ENCODE assay signal across 21 cellular contexts in genomic region chr3:140055032-140055791, GRCh38.
DNase-seq lines count a peak whose midpoint lies in the region; ATAC-seq, FAIRE-seq and TF ChIP-seq lines count a peak whose summit lies in the region.
"Had no signal": no experiment of that assay in that cellular context is flagged by ENCODE, and none has a peak within 500 bp of the region (broad histone marks: within the 10 kb centered on the region; RNA-seq: fewer than 3 reads in every experiment).

No MANE protein-coding gene starts in this region.

- TF ChIP-seq EP300 in HepG2 (IDR thresholded peaks at IDR 0.05; ENCODE audit: low read depth in 2 of 2, low read length in 2 of 2) (no peak), HepG2 (CRISPR knock-in tag; IDR thresholded peaks at IDR 0.05; ENCODE audit: borderline replicate concordance) (no peak), K562 (IDR thresholded peaks at IDR 0.05; ENCODE audit: low read length) (no peak)

- CTCF ChIA-PET in HepG2 (lab: Yijun Ruan, JAX; ENCODE audit: low intra/inter-chr PET ratio, low total read pairs), result no interaction called here
- CTCF ChIA-PET in K562 (lab: Yijun Ruan, JAX; ENCODE audit: low intra/inter-chr PET ratio), result no interaction called here
- CTCF ChIA-PET in activated CD8-positive, alpha-beta T cell treated with anti-CD3 and anti-CD28 coated beads for 36 hours (lab: Charles Lee), result no interaction called here

- no peaks in the 10 kb centered on the region for H3K36me3 Mint-ChIP-seq in activated CD8-positive, alpha-beta T cell treated with anti-CD3 and anti-CD28 coated beads for 36 hours (ENCODE audit: low read depth)
- H3K36me3 Mint-ChIP-seq in stimulated activated effector memory CD8-positive, alpha-beta T cell treated with anti-CD3 and anti-CD28 coated beads, Interleukin-12 subunit alpha, Interleukin-12 subunit beta, amount 100 ng/mL, for 72 hours, result no peaks in the 10 kb centered on the region

- TF ChIP-seq CTCF in HepG2 (CRISPR knock-in tag; IDR thresholded peaks at IDR 0.05) (no peak), right lobe of liver (IDR thresholded peaks at IDR 0.05) (no peak), K562 (IDR thresholded peaks at IDR 0.05 in 2 of 3, conservative IDR thresholded peaks at IDR 0.05 in 1 of 3; ENCODE audit: insufficient read depth in 2 of 3, low read depth in 1 of 3, low read length in 3 of 3) (no peak)
- no peak for TF ChIP-seq CTCF in activated CD8-positive, alpha-beta T cell treated with anti-CD3 and anti-CD28 coated beads for 36 hours (IDR thresholded peaks at IDR 0.05)

- no peaks in the 10 kb centered on the region for H3K9me3 Mint-ChIP-seq in activated CD8-positive, alpha-beta T cell treated with anti-CD3 and anti-CD28 coated beads for 36 hours
- peaks cover 9% of the 10 kb centered on the region for H3K9me3 Mint-ChIP-seq in stimulated activated effector memory CD8-positive, alpha-beta T cell treated with anti-CD3 and anti-CD28 coated beads, Interleukin-12 subunit alpha, Interleukin-12 subunit beta, amount 100 ng/mL, for 72 hours
- H3K9me3 Mint-ChIP-seq: CD4-positive, alpha-beta T cell had no signal

- H3K27me3 ChIP-seq in HepG2 (ENCODE audit: control insufficient read depth in 1 of 2, insufficient read depth in 2 of 2, low read length in 2 of 2) (peaks cover 0 to 12% of the 10 kb centered on the region in 2 experiments; a peak in 1 of 5 replicates), right lobe of liver (no peaks in the 10 kb centered on the region), K562 (ENCODE audit: control insufficient read depth in 2 of 2, insufficient read depth in 2 of 2, low read length in 2 of 2) (no peaks in the 10 kb centered on the region; a peak in 2 of 5 replicates)

- no peak overlapping the region for H3K9ac ChIP-seq in HepG2 (ENCODE audit: insufficient read depth, low read depth, low read length)
- no peak overlapping the region for H3K9ac ChIP-seq in K562 (ENCODE audit: insufficient read depth in 1 of 2, low read depth in 2 of 2, low read length in 2 of 2)
- H3K9ac ChIP-seq: GM23248 had no signal

- WGBS in HepG2 (ENCODE audit: low lambda C conversion rate), result 44% methylated on average over 6 of the region's 6 CpGs
- WGBS in right lobe of liver (ENCODE audit: insufficient coverage, low coverage, low lambda C conversion rate, missing lambda C conversion rate), result 72% methylated on average over 6 of the region's 6 CpGs
- 4% methylated on average over 6 of the region's 6 CpGs for WGBS in K562 (ENCODE audit: insufficient coverage, low coverage, missing lambda C conversion rate)

- BruUV-seq in HepG2 (replicated peaks; lab: Mats Ljungman, UMichigan), result no TSS peak
- no TSS peak for BruUV-seq in K562 (replicated peaks; lab: Mats Ljungman, UMichigan)

- H3K4me1 ChIP-seq in HepG2 (ENCODE audit: insufficient read depth, low read length) (no peaks in the 10 kb centered on the region), right lobe of liver (no peaks in the 10 kb centered on the region), K562 (replicated peaks in 1 of 2; ENCODE audit: control insufficient read depth in 2 of 2, insufficient read depth in 2 of 2, low read length in 2 of 2) (no peaks in the 10 kb centered on the region)

- H4K20me1 ChIP-seq in HepG2 (ENCODE audit: insufficient read depth, low read length) (no peaks in the 10 kb centered on the region), K562 (replicated peaks; ENCODE audit: control insufficient read depth, insufficient read depth, low read length) (0 out of 2 replicates have a peak, but pooled peaks cover 5% of the 10 kb centered on the region)

- no peak for DNase-seq in HepG2 (ENCODE audit: low spot score)
- no peak for DNase-seq in right lobe of liver
- no peak for DNase-seq in K562 (ENCODE audit: extremely low read depth in 1 of 4, low spot score in 3 of 4)
- DNase-seq in left colon, result no peak
- DNase-seq in activated CD8-positive, alpha-beta T cell treated with anti-CD3 and anti-CD28 coated beads for 36 hours, result no peak
- DNase-seq in stimulated activated effector memory CD8-positive, alpha-beta T cell treated with anti-CD3 and anti-CD28 coated beads, Interleukin-12 subunit alpha, Interleukin-12 subunit beta, amount 100 ng/mL, for 72 hours (ENCODE audit: low spot score in 2 of 2), result no peak
- no peak for DNase-seq in central memory CD4-positive, alpha-beta T cell
- DNase-seq: ACHN; CD4-positive, alpha-beta T cell; DMS153; DMS79; GDM1; GM23248; HCEC 1CT; IMR-90 had no signal

- H3K4me3 ChIP-seq in HepG2 (replicated peaks in 1 of 3; ENCODE audit: insufficient read depth in 1 of 3, low read depth in 2 of 3, low read length in 3 of 3), result no peak overlapping the region
- H3K4me3 ChIP-seq in right lobe of liver, result no peak overlapping the region
- no peak overlapping the region for H3K4me3 ChIP-seq in K562
- H3K4me3 ChIP-seq: GM23248 had no signal

- H3K4me2 ChIP-seq in HepG2 (ENCODE audit: low read depth, low read length) (no peak overlapping the region), K562 (ENCODE audit: insufficient read depth, low read length) (no peak overlapping the region)

- no peaks in the 10 kb centered on the region for H3K9me1 ChIP-seq in K562 (ENCODE audit: control insufficient read depth, insufficient read depth, low read length)

- POLR2A ChIA-PET in HepG2 (lab: Yijun Ruan, JAX) (no interaction called here), K562 (lab: Yijun Ruan, JAX) (interaction anchor here (0.6 to 1.2 kb wide), 2 partner anchors 119 to 362 kb away, joined by 3 to 4 read pairs; no protein-coding TSS in a partner anchor)
- POLR2A ChIA-PET in activated CD8-positive, alpha-beta T cell treated with anti-CD3 and anti-CD28 coated beads for 36 hours (lab: Charles Lee), result no interaction called here

- TF ChIP-seq POLR2A in HepG2 (IDR thresholded peaks at IDR 0.05; ENCODE audit: insufficient read depth in 1 of 2, low read depth in 2 of 2, low read length in 2 of 2) (no peak), right lobe of liver (IDR thresholded peaks at IDR 0.05) (no peak), K562 (conservative IDR thresholded peaks at IDR 0.05) (no peak)

- H3K4me3 Mint-ChIP-seq in activated CD8-positive, alpha-beta T cell treated with anti-CD3 and anti-CD28 coated beads for 36 hours, result no peak overlapping the region
- no peak overlapping the region for H3K4me3 Mint-ChIP-seq in stimulated activated effector memory CD8-positive, alpha-beta T cell treated with anti-CD3 and anti-CD28 coated beads, Interleukin-12 subunit alpha, Interleukin-12 subunit beta, amount 100 ng/mL, for 72 hours
- H3K4me3 Mint-ChIP-seq: CD4-positive, alpha-beta T cell had no signal

- H3K27ac ChIP-seq in HepG2 (ENCODE audit: extremely low read length, insufficient read depth, low read length) (no peak overlapping the region), right lobe of liver (no peak overlapping the region), K562 (ENCODE audit: extremely low read depth, low read depth, low read length) (no peak overlapping the region)
- H3K27ac ChIP-seq: C4-2B, GM23248, HL-60 had no signal

- no peak overlapping the region for H3K27ac Mint-ChIP-seq in activated CD8-positive, alpha-beta T cell treated with anti-CD3 and anti-CD28 coated beads for 36 hours
- H3K27ac Mint-ChIP-seq in stimulated activated effector memory CD8-positive, alpha-beta T cell treated with anti-CD3 and anti-CD28 coated beads, Interleukin-12 subunit alpha, Interleukin-12 subunit beta, amount 100 ng/mL, for 72 hours, result no peak overlapping the region
- H3K27ac Mint-ChIP-seq: CD4-positive, alpha-beta T cell had no signal

- H3K27me3 Mint-ChIP-seq in activated CD8-positive, alpha-beta T cell treated with anti-CD3 and anti-CD28 coated beads for 36 hours, result peaks cover 9% of the 10 kb centered on the region

- H3K4me1 Mint-ChIP-seq in activated CD8-positive, alpha-beta T cell treated with anti-CD3 and anti-CD28 coated beads for 36 hours (ENCODE audit: low read depth), result no peaks in the 10 kb centered on the region
- H3K4me1 Mint-ChIP-seq in stimulated activated effector memory CD8-positive, alpha-beta T cell treated with anti-CD3 and anti-CD28 coated beads, Interleukin-12 subunit alpha, Interleukin-12 subunit beta, amount 100 ng/mL, for 72 hours, result no peaks in the 10 kb centered on the region

- intact Hi-C loops in HepG2 (cut with micrococcal nuclease; ENCODE audit: unreplicated experiment) (no loop called here), right lobe of liver (cut with DNase I) (no loop called here), K562 (cut with micrococcal nuclease) (loop anchor here (10.0 kb wide), 1 partner anchor 630 kb away; no protein-coding TSS in a partner anchor), left colon (cut with DNase I, micrococcal nuclease) (no loop called here)
- intact Hi-C loops in activated CD8-positive, alpha-beta T cell treated with anti-CD3 and anti-CD28 coated beads for 36 hours (cut with micrococcal nuclease), result no loop called here

- H2AFZ ChIP-seq in HepG2 (ENCODE audit: low read length) (no peak overlapping the region), K562 (ENCODE audit: low read depth, low read length) (no peak overlapping the region)
- H2AFZ ChIP-seq: GM23248 had no signal

- no peak for ATAC-seq in HepG2
- no peak for ATAC-seq in right lobe of liver
- ATAC-seq in K562, result no peak
- ATAC-seq in left colon, result peak; percentile 52
- ATAC-seq in activated CD8-positive, alpha-beta T cell treated with anti-CD3 and anti-CD28 coated beads for 36 hours, result no peak
- no peak for ATAC-seq in stimulated activated effector memory CD8-positive, alpha-beta T cell treated with anti-CD3 and anti-CD28 coated beads, Interleukin-12 subunit alpha, Interleukin-12 subunit beta, amount 100 ng/mL, for 72 hours

- no peak for FAIRE-seq in HepG2 (lab: Jason Lieb, UNC)
- FAIRE-seq in K562 (lab: Jason Lieb, UNC), result no peak
- FAIRE-seq: A204.1, GM12892, GM18507, H54 had no signal

- no peak for TF ChIP-seq RAD21 in HepG2 (CRISPR knock-in tag; IDR thresholded peaks at IDR 0.05)
- TF ChIP-seq RAD21 in K562 (CRISPR knock-in tag; conservative IDR thresholded peaks at IDR 0.05 in 1 of 2, IDR thresholded peaks at IDR 0.05 in 1 of 2), result no peak

- in situ Hi-C loops in HepG2 (cut with HindIII; ENCODE audit: extremely low pct_ligation_motif_present, low pct_unique_long_range_greater_than_20kb) (no loop called here), K562 (cut with MboI) (no loop called here)

- H3K79me2 ChIP-seq in HepG2 (ENCODE audit: insufficient read depth, low read length) (no peaks in the 10 kb centered on the region), K562 (ENCODE audit: control insufficient read depth, insufficient read depth, low read length) (no peaks in the 10 kb centered on the region)

- H3K9me3 ChIP-seq in HepG2 (ENCODE audit: low read length) (no peaks in the 10 kb centered on the region), right lobe of liver (no peaks in the 10 kb centered on the region), K562 (replicated peaks; ENCODE audit: control insufficient read depth, insufficient read depth, low read depth, low read length) (no peaks in the 10 kb centered on the region)

- no peaks in the 10 kb centered on the region for H3K36me3 ChIP-seq in HepG2 (replicated peaks in 1 of 2; ENCODE audit: control insufficient read depth in 1 of 2, insufficient read depth in 2 of 2, low read length in 2 of 2)
- no peaks in the 10 kb centered on the region for H3K36me3 ChIP-seq in right lobe of liver
- H3K36me3 ChIP-seq in K562 (ENCODE audit: control insufficient read depth, insufficient read depth, low read length), result no peaks in the 10 kb centered on the region

TF ChIP-seq in K562, 482 proteins besides CTCF, POLR2A, EP300 and RAD21 (continues in another document):
- no peak for TF ChIP-seq ASH1L (IDR thresholded peaks at IDR 0.05; ENCODE audit: borderline replicate concordance, low read depth, partially characterized antibody)
- TF ChIP-seq TAF15 (IDR thresholded peaks at IDR 0.05; ENCODE audit: low read depth, low read length), result no peak

Comparison
In these comparisons a context has a peak if more than half of its experiments do, and no peak if none do; other contexts are left out.
1. Of the 241 proteins assayed by ChIP-seq in both HepG2 and K562: peak only in HepG2: MNT; only in K562: ATF4, CEBPG, SOX6 and TRIM24; in both: none; in neither: 235; mixed calls (peak in some experiments, not most) for 1.